Comparison of ENCODE assay signal across 23 cellular contexts in genomic region chr14:38431156-38431555, GRCh38.
"Had no signal": no experiment of that assay in that cellular context is flagged by ENCODE, and none has a peak within 500 bp of the region (broad histone marks: within the 10 kb centered on the region; RNA-seq: fewer than 3 reads in every experiment).

No MANE protein-coding gene starts in this region.

- H3K9me3 ChIP-seq: esophagus muscularis mucosa, gastroesophageal sphincter, heart right ventricle, left lung, lower lobe of right lung had no signal

- H3K4me1 ChIP-seq: esophagus muscularis mucosa, foreskin keratinocyte, gastroesophageal sphincter, heart right ventricle, left lung, lower lobe of right lung had no signal

- H3K27ac ChIP-seq: coronary artery, dorsolateral prefrontal cortex, epithelial cell of prostate, esophagus muscularis mucosa, foreskin keratinocyte, gastroesophageal sphincter, heart right ventricle, left lung, lower lobe of right lung had no signal

- ATAC-seq: foreskin keratinocyte; gastroesophageal sphincter; heart right ventricle; left cardiac atrium; left lung; left ventricle myocardium superior; lower lobe of right lung; naive thymus-derived CD4-positive, alpha-beta T cell had no signal

- FAIRE-seq: frontal cortex, islet of Langerhans, keratinocyte had no signal

- DNase-seq: dermis blood vessel endothelial cell; dorsolateral prefrontal cortex; effector CD4-positive, alpha-beta T cell; effector memory CD4-positive, alpha-beta T cell; erythroblast; foreskin keratinocyte; glutamatergic neuron; head of caudate nucleus; heart right ventricle; hippocampal formation; left cardiac atrium; left lung; left ventricle myocardium superior; lower lobe of right lung; mesenchymal stem cell; naive thymus-derived CD4-positive, alpha-beta T cell had no signal

- H3K27me3 ChIP-seq: dorsolateral prefrontal cortex, esophagus muscularis mucosa, foreskin keratinocyte, gastroesophageal sphincter, heart right ventricle, left lung had no signal

- H3K36me3 ChIP-seq: esophagus muscularis mucosa, gastroesophageal sphincter, heart right ventricle, left lung, lower lobe of right lung had no signal

- H3K4me3 ChIP-seq: coronary artery, dorsolateral prefrontal cortex, esophagus muscularis mucosa, gastroesophageal sphincter, heart right ventricle, left lung, lower lobe of right lung had no signal
